8 cellular contexts compared by ENCODE assay signal in the genomic region with DNA sequence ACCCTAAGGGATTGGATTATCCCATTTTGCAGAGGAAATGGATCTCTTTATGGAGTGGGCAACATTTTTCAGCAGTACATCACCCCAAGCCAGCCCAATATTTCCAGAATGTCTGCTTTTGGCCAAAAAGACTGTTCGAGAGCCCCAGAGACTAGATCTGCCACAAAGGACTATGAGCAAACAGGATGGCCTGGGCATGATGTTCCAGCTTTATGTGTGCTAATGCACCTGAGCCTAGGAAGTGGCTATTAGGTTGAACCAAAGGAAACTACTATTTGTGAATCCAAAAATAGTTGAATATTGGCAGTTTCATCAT. TPM values are rescaled to one million over a fixed set of nuclear protein-coding genes. Genes with fewer than 3 reads are reported as not detected.
A peak's percentile ranks its signal among the peaks of the same experiment; 100 is the strongest.
DNase-seq lines count a peak whose midpoint lies in the region; ATAC-seq, FAIRE-seq and TF ChIP-seq lines count a peak whose summit lies in the region.

No MANE protein-coding gene starts in this region.

- intact Hi-C loops in left ventricle myocardium inferior (cut with micrococcal nuclease) (loop anchor here (2.0 kb wide), 1 partner anchor 96 kb away; no protein-coding TSS in a partner anchor), Right ventricle myocardium inferior (cut with DNase I) (loop anchor here (2.0 to 5.0 kb wide), 3 partner anchors 26 to 158 kb away; partner anchors contain the start of gene ZNF410), natural killer cell (cut with micrococcal nuclease) (no loop called here), uterus (cut with DNase I; ENCODE audit: low total_unique reads) (loop anchor here (5.0 to 10.0 kb wide), 2 partner anchors 84 to 98 kb away; partner anchors contain the start of gene DNAL1)

- peaks cover 31% of the 10 kb centered on the region for H3K4me1 Mint-ChIP-seq in astrocyte (ENCODE audit: low read depth, unreplicated experiment)
- H3K4me1 Mint-ChIP-seq in natural killer cell: peaks cover 16 to 24% of the 10 kb centered on the region in 2 donors

- ATAC-seq in Right ventricle myocardium inferior: no peak
- no peak for ATAC-seq in natural killer cell

- DNase-seq in left ventricle myocardium inferior (no peak), Right ventricle myocardium inferior (ENCODE audit: missing footprints) (no peak), astrocyte (ENCODE audit: low read depth) (no peak), natural killer cell (no peak), uterus (no peak), NCI-H345 treated with DMSO at 0.1 percent for 48 hours (lab: John Stamatoyannopoulos, UW; ENCODE audit: unreplicated experiment) (no peak), NCI-H2107 treated with DMSO at 0.1 percent for 48 hours (lab: John Stamatoyannopoulos, UW; ENCODE audit: unreplicated experiment) (no peak), GM19240 (ENCODE audit: insufficient read length, low spot score) (no peak)

- H3K4me2 ChIP-seq in astrocyte (ENCODE audit: low read length): no peak overlapping the region

- H3K27ac Mint-ChIP-seq in astrocyte (ENCODE audit: unreplicated experiment) (peak overlapping the region; percentile 67), natural killer cell (peak overlapping the region; percentile 67 to 74)

- no peak overlapping the region for H3K9ac ChIP-seq in astrocyte (ENCODE audit: low read length)

- H3K27me3 ChIP-seq in left ventricle myocardium inferior (ENCODE audit: low read depth): no peaks in the 10 kb centered on the region
- no peaks in the 10 kb centered on the region for H3K27me3 ChIP-seq in astrocyte (ENCODE audit: insufficient read depth, low read length)
- H3K27me3 ChIP-seq in uterus: no peaks in the 10 kb centered on the region

- H3K4me3 ChIP-seq in left ventricle myocardium inferior (no peak overlapping the region), astrocyte (ENCODE audit: insufficient read depth, low read depth, low read length) (no peak overlapping the region), uterus (no peak overlapping the region)

- H3K36me3 Mint-ChIP-seq in astrocyte (ENCODE audit: low read depth, unreplicated experiment): peaks cover 19% of the 10 kb centered on the region
- peaks cover 8% of the 10 kb centered on the region for H3K36me3 Mint-ChIP-seq in natural killer cell

- H3K9me3 Mint-ChIP-seq in astrocyte (ENCODE audit: unreplicated experiment) (no peaks in the 10 kb centered on the region), natural killer cell (no peaks in the 10 kb centered on the region)

- H3K36me3 ChIP-seq in left ventricle myocardium inferior (peaks cover 70% of the 10 kb centered on the region), astrocyte (ENCODE audit: insufficient read depth, low read length) (peaks cover 25% of the 10 kb centered on the region), uterus (no peaks in the 10 kb centered on the region)

- H3K9me3 ChIP-seq in left ventricle myocardium inferior (replicated peaks) (no peaks in the 10 kb centered on the region), astrocyte (ENCODE audit: insufficient read depth, low read depth, low read length) (no peaks in the 10 kb centered on the region), uterus (no peaks in the 10 kb centered on the region)

- no peak overlapping the region for H3K4me3 Mint-ChIP-seq in astrocyte (ENCODE audit: unreplicated experiment)
- no peak overlapping the region for H3K4me3 Mint-ChIP-seq in natural killer cell

- no peak for TF ChIP-seq POLR2A in uterus (IDR thresholded peaks at IDR 0.05)

- no peaks in the 10 kb centered on the region for H3K27me3 Mint-ChIP-seq in astrocyte (ENCODE audit: low read depth, unreplicated experiment)
- no peaks in the 10 kb centered on the region for H3K27me3 Mint-ChIP-seq in natural killer cell (ENCODE audit: low read depth in 2 of 2)

- no peak for TF ChIP-seq CTCF in left ventricle myocardium inferior (IDR thresholded peaks at IDR 0.05; ENCODE audit: borderline replicate concordance)
- no peak for TF ChIP-seq CTCF in astrocyte (IDR thresholded peaks at IDR 0.05; ENCODE audit: insufficient read depth, low read depth, low read length)
- TF ChIP-seq CTCF in natural killer cell (IDR thresholded peaks at IDR 0.05): no peak
- TF ChIP-seq CTCF in uterus (IDR thresholded peaks at IDR 0.05): no peak

- H3K27ac ChIP-seq in left ventricle myocardium inferior (replicated peaks) (peak overlapping the region; percentile 69), astrocyte (ENCODE audit: low read depth, low read length) (no peak overlapping the region), uterus (peak overlapping the region; percentile 68 to 85)

- H3K4me1 ChIP-seq in left ventricle myocardium inferior (peaks cover 82% of the 10 kb centered on the region), astrocyte (ENCODE audit: insufficient read depth, low read length) (peaks cover 43% of the 10 kb centered on the region), uterus (peaks cover 11 to 25% of the 10 kb centered on the region in 2 donors)

- H3K79me2 ChIP-seq in astrocyte (ENCODE audit: insufficient read depth, low read length): peaks cover 35% of the 10 kb centered on the region

- H2AFZ ChIP-seq in astrocyte (ENCODE audit: low read depth, low read length): no peak overlapping the region

- H4K20me1 ChIP-seq in astrocyte (ENCODE audit: insufficient read depth, low read length): peaks cover 47% of the 10 kb centered on the region

- FAIRE-seq in astrocyte (lab: Jason Lieb, UNC): no peak

RNA-seq across cellular contexts. Expression of gene PNMA1, which starts 14.8 kb away (rescaled TPM):
- total RNA-seq in left ventricle myocardium inferior (19.2 TPM), Right ventricle myocardium inferior (14.9 TPM), astrocyte (67.4 and 74.3 TPM in 2 replicates), natural killer cell (10 to 100 TPM; 26.0 to 32.3 (median 28.9) TPM), uterus (10 to 100 TPM; 12.6 to 58.0 (median 39.4) TPM)
